Comparison of ENCODE assay signal across 11 cellular contexts in genomic region chr17:50689251-50689650, GRCh38. TPM values are rescaled to one million over a fixed set of nuclear protein-coding genes. Genes with fewer than 3 reads are reported as not detected.
DNase-seq lines count a peak whose midpoint lies in the region; FAIRE-seq and TF ChIP-seq lines count a peak whose summit lies in the region.
"Had no signal": no experiment of that assay in that cellular context is flagged by ENCODE, and none has a peak within 500 bp of the region (broad histone marks: within the 10 kb centered on the region; RNA-seq: fewer than 3 reads in every experiment).

No MANE protein-coding gene starts in this region.

- peak; percentile 51 for FAIRE-seq in HTR-8/SVneo (lab: Jason Lieb, UNC)

- no peak overlapping the region for H3K4me3 ChIP-seq in AG10803 (ENCODE audit: low read length)
- H3K4me3 ChIP-seq in mucosa of stomach (ENCODE audit: low read length), result no peak overlapping the region

- no peaks in the 10 kb centered on the region for H3K9me3 ChIP-seq in mucosa of stomach (ENCODE audit: control insufficient read depth, low read length)

- peak; percentile 61 for DNase-seq in AG10803 (ENCODE audit: low read depth)
- peak; percentile 69 for DNase-seq in HTR-8/SVneo (ENCODE audit: insufficient read length, low spot score)
- peak; percentile 59 for DNase-seq in astrocyte of the hippocampus (ENCODE audit: low read depth, low spot score)
- no peak for DNase-seq in NCI-H2196 (lab: John Stamatoyannopoulos, UW; ENCODE audit: unreplicated experiment)
- DNase-seq in mesenteric fat pad (ENCODE audit: low spot score), result no peak
- no peak for DNase-seq in NCI-H187 (lab: John Stamatoyannopoulos, UW)
- DNase-seq in NCI-H187 treated with DMSO at 0.1 percent for 48 hours (lab: John Stamatoyannopoulos, UW), result no peak
- DNase-seq: CD4-positive, alpha-beta memory T cell; effector memory CD4-positive, alpha-beta T cell had no signal

- no peak for TF ChIP-seq CTCF in AG10803 (conservative IDR thresholded peaks at IDR 0.05; ENCODE audit: low read length)

- peaks cover 6% of the 10 kb centered on the region for H3K36me3 ChIP-seq in mucosa of stomach (ENCODE audit: control insufficient read depth, insufficient read depth, low read length)

- peaks cover 98% of the 10 kb centered on the region for H3K4me1 ChIP-seq in mucosa of stomach (ENCODE audit: control insufficient read depth, insufficient read depth, low read length)

- no peaks in the 10 kb centered on the region for H3K27me3 ChIP-seq in mucosa of stomach (ENCODE audit: control insufficient read depth, insufficient read depth, low read length)

- peak overlapping the region; percentile 10 for H3K9ac ChIP-seq in mucosa of stomach (ENCODE audit: low read length)
- H3K9ac ChIP-seq: KMS-11 had no signal

RNA-seq across cellular contexts. Expression of gene ANKRD40, which starts 18.5 kb away (rescaled TPM):
- 92.0 TPM for total RNA-seq in mesenteric fat pad

RNA-seq across cellular contexts. Expression of gene LUC7L3, which starts 30.2 kb away (rescaled TPM):
- 78.6 TPM for total RNA-seq in mesenteric fat pad

RNA-seq across cellular contexts. Expression of gene ABCC3, which starts 54.6 kb away (rescaled TPM):
- total RNA-seq in mesenteric fat pad, result 52.8 TPM

Comparison
In these comparisons a context has a peak if more than half of its experiments do, and no peak if none do; other contexts are left out.
1. DNase-seq: peak in AG10803 (single experiment), HTR-8/SVneo (single experiment) and astrocyte of the hippocampus (single experiment); none in NCI-H2196 (single experiment), mesenteric fat pad (single experiment), NCI-H187 (0 of 2) and NCI-H187 treated with DMSO at 0.1 percent for 48 hours (single experiment).